1 cellular context compared by ENCODE assay signal in the genomic region with DNA sequence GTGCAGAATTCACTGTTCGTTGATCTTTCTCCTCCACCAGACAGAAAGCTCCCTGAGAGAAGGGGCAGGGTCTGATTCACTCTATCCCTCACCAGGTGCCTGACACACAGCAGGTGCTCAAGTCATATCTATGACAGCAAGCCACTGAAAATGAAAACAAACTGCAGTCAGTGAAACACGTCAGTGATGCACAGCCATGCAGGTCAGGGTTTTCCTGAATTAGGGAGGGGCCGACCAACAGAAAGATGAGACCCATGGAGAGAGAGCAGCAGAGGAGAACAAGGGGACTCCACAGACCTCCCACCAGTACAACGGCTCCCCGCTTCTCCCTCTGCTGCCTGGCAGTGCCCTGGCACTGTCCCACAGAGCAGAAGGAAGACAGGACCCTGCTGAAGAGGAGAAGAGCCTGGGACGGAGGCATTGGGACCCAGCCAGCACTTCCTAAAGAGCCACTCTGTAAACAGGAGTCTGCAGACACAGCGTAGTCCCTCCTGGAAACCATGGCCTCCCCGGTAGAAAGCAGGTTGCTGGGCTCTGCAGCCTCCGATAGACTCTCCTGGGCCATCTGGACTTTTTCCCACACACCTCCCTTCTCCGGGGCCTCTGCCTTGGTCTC.
TF ChIP-seq lines count a peak whose summit lies in the region.

No MANE protein-coding gene starts in this region.

TF ChIP-seq in K562, 482 proteins besides CTCF, POLR2A, EP300 and RAD21 (continued from another document):
- no peak for TF ChIP-seq CSDE1 (IDR thresholded peaks at IDR 0.05)
- TF ChIP-seq CTBP1 (IDR thresholded peaks at IDR 0.05; ENCODE audit: borderline replicate concordance): peak; percentile 49; the same call in 1 of the 2 replicates
- TF ChIP-seq NCOR1 (IDR thresholded peaks at IDR 0.05): peak; percentile 35; the same call in 1 of the 2 replicates
- no peak for TF ChIP-seq ZNF23 (CRISPR knock-in tag; IDR thresholded peaks at IDR 0.05)
- peak; percentile 21; the same call in 1 of the 2 replicates for TF ChIP-seq JUND (IDR thresholded peaks at IDR 0.05; ENCODE audit: borderline replicate concordance, low read depth, low read length)
- TF ChIP-seq JUND (tag; IDR thresholded peaks at IDR 0.05; ENCODE audit: borderline replicate concordance, low read depth, low read length): no peak; the same call in 2 of the 3 replicates
- TF ChIP-seq SREBF1 (IDR thresholded peaks at IDR 0.05; ENCODE audit: borderline replicate concordance, low read depth, low read length): no peak
- peak; percentile 72 for TF ChIP-seq TEAD4 (IDR thresholded peaks at IDR 0.05; ENCODE audit: low read length)
- TF ChIP-seq TEAD4 (CRISPR knock-in tag; IDR thresholded peaks at IDR 0.05; ENCODE audit: borderline replicate concordance): no peak
- TF ChIP-seq NFIC (IDR thresholded peaks at IDR 0.05): peak; percentile 48; the same call in 1 of the 2 replicates
- peak; percentile 6; the same call in 1 of the 2 replicates for TF ChIP-seq CREM (IDR thresholded peaks at IDR 0.05; ENCODE audit: low read depth)
- no peak for TF ChIP-seq SMARCA5 (IDR thresholded peaks at IDR 0.05)
